Comparison of ENCODE assay signal across 15 cellular contexts in genomic region chr13:107025991-107026390, GRCh38.
DNase-seq lines count a peak whose midpoint lies in the region; ATAC-seq and TF ChIP-seq lines count a peak whose summit lies in the region.
"Had no signal": no experiment of that assay in that cellular context is flagged by ENCODE, and none has a peak within 500 bp of the region (broad histone marks: within the 10 kb centered on the region; RNA-seq: fewer than 3 reads in every experiment).

No MANE protein-coding gene starts in this region.

- H3K27me3 Mint-ChIP-seq in MCF 10A (ENCODE audit: insufficient read depth, unreplicated experiment), result no peaks in the 10 kb centered on the region
- H3K27me3 Mint-ChIP-seq: activated naive CD4-positive, alpha-beta T cell treated with anti-CD3 and anti-CD28 coated beads, Interleukin-2, amount 10 ng/mL, durations not matched to agents 7 days and 5 days; naive thymus-derived CD4-positive, alpha-beta T cell had no signal

- H3K9me3 Mint-ChIP-seq in MCF 10A (ENCODE audit: unreplicated experiment), result peaks cover 8% of the 10 kb centered on the region

- intact Hi-C loops in MCF 10A (cut with micrococcal nuclease), result no loop called here
- intact Hi-C loops in left ventricle myocardium superior (cut with micrococcal nuclease), result no loop called here
- intact Hi-C loops in sciatic nerve (cut with DNase I), result no loop called here

- no peak for TF ChIP-seq EP300 in Ishikawa (IDR thresholded peaks at IDR 0.05; ENCODE audit: borderline replicate concordance)

- peak; percentile 74 for ATAC-seq in left ventricle myocardium superior
- ATAC-seq in sciatic nerve, result peak; percentile 28
- ATAC-seq in GM21723 (IDR thresholded peaks at IDR 0.05; ENCODE audit: unreplicated experiment), result no peak
- ATAC-seq: naive thymus-derived CD4-positive, alpha-beta T cell had no signal

- no peak for TF ChIP-seq CTCF in MCF 10A (IDR thresholded peaks at IDR 0.05; ENCODE audit: unreplicated experiment)

- DNase-seq in MCF 10A (ENCODE audit: unreplicated experiment) (peak; percentile 50), left ventricle myocardium superior (peak; percentile 60), sciatic nerve (ENCODE audit: low spot score) (no peak), T-helper 1 cell (no peak), HPDE6-E6E7 (ENCODE audit: extremely low spot score) (no peak)
- no peak for DNase-seq in stimulated activated CD4-positive, alpha-beta T cell treated with anti-CD3 and anti-CD28 coated beads, Interleukin-4, amount 100 ng/mL, for 1 hour
- DNase-seq: activated naive CD4-positive, alpha-beta T cell treated with anti-CD3 and anti-CD28 coated beads, Interleukin-2, amount 10 ng/mL, durations not matched to agents 7 days and 5 days; effector CD4-positive, alpha-beta T cell; GF-D8; naive thymus-derived CD4-positive, alpha-beta T cell; NCI-H1694 treated with DMSO at 0.1 percent for 48 hours; T-helper 2 cell had no signal

- CTCF ChIA-PET in MCF 10A (lab: Yijun Ruan, JAX), result no interaction called here

- peaks cover 5% of the 10 kb centered on the region for H3K4me1 Mint-ChIP-seq in MCF 10A (ENCODE audit: insufficient read depth, unreplicated experiment)
- H3K4me1 Mint-ChIP-seq: activated naive CD4-positive, alpha-beta T cell treated with anti-CD3 and anti-CD28 coated beads, Interleukin-2, amount 10 ng/mL, durations not matched to agents 7 days and 5 days; CD14-positive monocyte; naive thymus-derived CD4-positive, alpha-beta T cell had no signal

- TF ChIP-seq RAD21 in Ishikawa (IDR thresholded peaks at IDR 0.05; ENCODE audit: low read depth), result no peak

- no TSS peak for BruUV-seq in MCF 10A (replicated peaks; lab: Mats Ljungman, UMichigan)

- no peak overlapping the region for H3K4me3 Mint-ChIP-seq in MCF 10A (ENCODE audit: unreplicated experiment)
- H3K4me3 Mint-ChIP-seq: activated naive CD4-positive, alpha-beta T cell treated with anti-CD3 and anti-CD28 coated beads, Interleukin-2, amount 10 ng/mL, durations not matched to agents 7 days and 5 days; CD14-positive monocyte; naive thymus-derived CD4-positive, alpha-beta T cell had no signal

- H3K36me3 Mint-ChIP-seq in MCF 10A (ENCODE audit: insufficient read depth, unreplicated experiment), result no peaks in the 10 kb centered on the region
- H3K36me3 Mint-ChIP-seq: activated naive CD4-positive, alpha-beta T cell treated with anti-CD3 and anti-CD28 coated beads, Interleukin-2, amount 10 ng/mL, durations not matched to agents 7 days and 5 days; CD14-positive monocyte; naive thymus-derived CD4-positive, alpha-beta T cell had no signal

- POLR2A ChIA-PET in MCF 10A (lab: Yijun Ruan, JAX), result no interaction called here

- H3K27ac Mint-ChIP-seq in MCF 10A (ENCODE audit: low read depth, unreplicated experiment), result no peak overlapping the region
- H3K27ac Mint-ChIP-seq: activated naive CD4-positive, alpha-beta T cell treated with anti-CD3 and anti-CD28 coated beads, Interleukin-2, amount 10 ng/mL, durations not matched to agents 7 days and 5 days; CD14-positive monocyte; naive thymus-derived CD4-positive, alpha-beta T cell had no signal

TF ChIP-seq in Ishikawa, 13 proteins besides CTCF, POLR2A, EP300 and RAD21:
- TF ChIP-seq CEBPB (IDR thresholded peaks at IDR 0.05) (no peak), NFIC (IDR thresholded peaks at IDR 0.05) (0 out of 2 replicates have a peak, but pooled peaks have one; percentile 33)
TF ChIP-seq in Ishikawa: peak in this region for 1.

Comparison
In these comparisons a context has a peak if more than half of its experiments do, and no peak if none do; other contexts are left out.
1. DNase-seq: peak in MCF 10A (single experiment) and left ventricle myocardium superior (single experiment); none in sciatic nerve (single experiment), T-helper 1 cell (0 of 5), HPDE6-E6E7 (single experiment) and stimulated activated CD4-positive, alpha-beta T cell treated with anti-CD3 and anti-CD28 coated beads, Interleukin-4, amount 100 ng/mL, for 1 hour (single experiment).